Comparison of ENCODE assay signal across 1 cellular context in the genomic region with DNA sequence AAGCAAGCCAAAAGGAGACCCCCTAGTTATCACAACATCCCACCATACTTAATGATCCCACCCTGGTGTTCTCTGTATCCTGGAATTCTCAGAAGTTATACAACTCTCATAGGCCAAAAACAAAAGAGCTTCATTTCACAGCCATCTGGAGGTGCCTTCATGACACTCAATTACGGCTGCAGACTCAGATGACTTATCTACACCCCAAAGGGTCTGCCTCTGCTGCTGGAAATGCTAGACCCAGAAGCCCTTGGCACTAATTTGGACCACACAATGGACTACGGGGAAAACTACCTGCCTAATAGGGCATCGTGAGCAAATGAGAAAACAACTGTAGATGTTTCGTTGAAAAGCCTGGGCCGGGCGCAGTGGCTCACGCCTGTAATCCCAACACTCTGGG.
TF ChIP-seq lines count a peak whose summit lies in the region.

No MANE protein-coding gene starts in this region.

TF ChIP-seq in SK-N-SH, 30 proteins besides CTCF, POLR2A, EP300 and RAD21 (continued from another document):
- TF ChIP-seq, protein P1, sequence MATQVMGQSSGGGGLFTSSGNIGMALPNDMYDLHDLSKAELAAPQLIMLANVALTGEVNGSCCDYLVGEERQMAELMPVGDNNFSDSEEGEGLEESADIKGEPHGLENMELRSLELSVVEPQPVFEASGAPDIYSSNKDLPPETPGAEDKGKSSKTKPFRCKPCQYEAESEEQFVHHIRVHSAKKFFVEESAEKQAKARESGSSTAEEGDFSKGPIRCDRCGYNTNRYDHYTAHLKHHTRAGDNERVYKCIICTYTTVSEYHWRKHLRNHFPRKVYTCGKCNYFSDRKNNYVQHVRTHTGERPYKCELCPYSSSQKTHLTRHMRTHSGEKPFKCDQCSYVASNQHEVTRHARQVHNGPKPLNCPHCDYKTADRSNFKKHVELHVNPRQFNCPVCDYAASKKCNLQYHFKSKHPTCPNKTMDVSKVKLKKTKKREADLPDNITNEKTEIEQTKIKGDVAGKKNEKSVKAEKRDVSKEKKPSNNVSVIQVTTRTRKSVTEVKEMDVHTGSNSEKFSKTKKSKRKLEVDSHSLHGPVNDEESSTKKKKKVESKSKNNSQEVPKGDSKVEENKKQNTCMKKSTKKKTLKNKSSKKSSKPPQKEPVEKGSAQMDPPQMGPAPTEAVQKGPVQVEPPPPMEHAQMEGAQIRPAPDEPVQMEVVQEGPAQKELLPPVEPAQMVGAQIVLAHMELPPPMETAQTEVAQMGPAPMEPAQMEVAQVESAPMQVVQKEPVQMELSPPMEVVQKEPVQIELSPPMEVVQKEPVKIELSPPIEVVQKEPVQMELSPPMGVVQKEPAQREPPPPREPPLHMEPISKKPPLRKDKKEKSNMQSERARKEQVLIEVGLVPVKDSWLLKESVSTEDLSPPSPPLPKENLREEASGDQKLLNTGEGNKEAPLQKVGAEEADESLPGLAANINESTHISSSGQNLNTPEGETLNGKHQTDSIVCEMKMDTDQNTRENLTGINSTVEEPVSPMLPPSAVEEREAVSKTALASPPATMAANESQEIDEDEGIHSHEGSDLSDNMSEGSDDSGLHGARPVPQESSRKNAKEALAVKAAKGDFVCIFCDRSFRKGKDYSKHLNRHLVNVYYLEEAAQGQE (IDR thresholded peaks at IDR 0.05; ENCODE audit: low read depth, low read length), result no peak
- TF ChIP-seq FOSL2 (IDR thresholded peaks at IDR 0.05; ENCODE audit: borderline replicate concordance, low read depth) (no peak), SIN3A (IDR thresholded peaks at IDR 0.05; ENCODE audit: borderline replicate concordance, low read depth, low read length) (no peak), TEAD4 (IDR thresholded peaks at IDR 0.05; ENCODE audit: borderline replicate concordance, insufficient read depth) (no peak)
